ENCODE assay signal across 19 cellular contexts in genomic region chr7:153934629-153935028, GRCh38.
DNase-seq lines count a peak whose midpoint lies in the region; ATAC-seq and TF ChIP-seq lines count a peak whose summit lies in the region.
"Had no signal": no experiment of that assay in that cellular context is flagged by ENCODE, and none has a peak within 500 bp of the region (broad histone marks: within the 10 kb centered on the region; RNA-seq: fewer than 3 reads in every experiment).

No MANE protein-coding gene starts in this region.

- H3K79me2 ChIP-seq in SK-N-SH (ENCODE audit: insufficient read depth) = no peaks in the 10 kb centered on the region

- no peak for TF ChIP-seq POLR2A in Peyer's patch (IDR thresholded peaks at IDR 0.05)

- 11% methylated on average over 10 of the region's 10 CpGs for WGBS in SK-N-SH (ENCODE audit: low lambda C conversion rate)

- TF ChIP-seq RAD21 in SK-N-SH (IDR thresholded peaks at IDR 0.05; ENCODE audit: low read length) = no peak

- no peaks in the 10 kb centered on the region for H3K36me3 ChIP-seq in SK-N-SH (replicated peaks in 1 of 2; ENCODE audit: control insufficient read depth in 1 of 2, insufficient read depth in 2 of 2, low read length in 1 of 2)
- no peaks in the 10 kb centered on the region for H3K36me3 ChIP-seq in endocrine pancreas (ENCODE audit: control insufficient read depth, insufficient read depth, low read length)
- H3K36me3 ChIP-seq in Peyer's patch = no peaks in the 10 kb centered on the region
- H3K36me3 ChIP-seq: BLaER1, SJSA1 had no signal

- CTCF ChIA-PET in SK-N-SH (lab: Yijun Ruan, JAX) = interaction anchor here (0.6 to 1.9 kb wide), 3 partner anchors 9 to 60 kb away, joined by 3 to 8 read pairs (median 3); no protein-coding TSS in a partner anchor

- ATAC-seq in SK-N-SH treated with all-trans-retinoic acid at 6 μM for 48 hours (no peak; the same call in 2 of the 3 replicates), HG02852 (IDR thresholded peaks at IDR 0.05; ENCODE audit: unreplicated experiment) (no peak)
- ATAC-seq: A549 had no signal

- H3K4me3 ChIP-seq in SK-N-SH (ENCODE audit: low read depth in 2 of 2, low read length in 1 of 2) = no peak overlapping the region
- peak overlapping the region; percentile 11 for H3K4me3 ChIP-seq in endocrine pancreas (ENCODE audit: control insufficient read depth, insufficient read depth, low read length)
- no peak overlapping the region for H3K4me3 ChIP-seq in Peyer's patch
- H3K4me3 ChIP-seq: A549, BLaER1, PC-9, SJSA1 had no signal

- H3K9ac ChIP-seq in SK-N-SH (no peak overlapping the region), endocrine pancreas (ENCODE audit: control insufficient read depth, insufficient read depth, low read length) (no peak overlapping the region)
- H3K9ac ChIP-seq: BLaER1 had no signal

- H3F3A ChIP-seq in SK-N-SH (replicated peaks; ENCODE audit: insufficient read depth) = no peaks in the 10 kb centered on the region

- DNase-seq in SK-N-SH (peak; percentile 80), NCI-H345 (lab: John Stamatoyannopoulos, UW) (peak; percentile 43), Peyer's patch (no peak)
- no peak for DNase-seq in effector CD8-positive, alpha-beta T cell (lab: John Stamatoyannopoulos, UW)
- DNase-seq: CD4-positive, alpha-beta memory T cell; DMS79; KG1; NCI-H1436; NCI-H2029 treated with DMSO at 0.1 percent for 48 hours; NCI-H510A treated with DMSO at 0.1 percent for 48 hours; NCI-H82; PC-9; SW 1271 had no signal

- TF ChIP-seq EP300 in SK-N-SH (IDR thresholded peaks at IDR 0.05; ENCODE audit: borderline replicate concordance in 1 of 2, low read depth in 1 of 2, low read length in 1 of 2) = no peak

- H3K27me3 ChIP-seq in SK-N-SH (ENCODE audit: insufficient read depth) (no peaks in the 10 kb centered on the region), endocrine pancreas (ENCODE audit: control insufficient read depth, insufficient read depth, low read length) (no peaks in the 10 kb centered on the region), Peyer's patch (no peaks in the 10 kb centered on the region)
- H3K27me3 ChIP-seq: BLaER1, SJSA1 had no signal

- peak overlapping the region in 1 of 2 experiments; percentile 76; a peak in 2 of 4 replicates for H3K27ac ChIP-seq in SK-N-SH (ENCODE audit: low read depth in 2 of 2, low read length in 1 of 2)
- H3K27ac ChIP-seq in Peyer's patch = no peak overlapping the region
- H3K27ac ChIP-seq: A549, BLaER1, PC-9, SJSA1 had no signal

- no peaks in the 10 kb centered on the region for H4K20me1 ChIP-seq in SK-N-SH (ENCODE audit: insufficient read depth)
- H4K20me1 ChIP-seq: BLaER1 had no signal

- no peaks in the 10 kb centered on the region for H3K9me3 ChIP-seq in SK-N-SH
- H3K9me3 ChIP-seq in endocrine pancreas (ENCODE audit: control insufficient read depth, low read length) = no peaks in the 10 kb centered on the region
- H3K9me3 ChIP-seq in Peyer's patch = no peaks in the 10 kb centered on the region
- H3K9me3 ChIP-seq: A549, BLaER1 had no signal

- H3K9me2 ChIP-seq in SK-N-SH = no peaks in the 10 kb centered on the region

- POLR2A ChIA-PET in SK-N-SH (lab: Yijun Ruan, JAX) = no interaction called here

- H2AFZ ChIP-seq in SK-N-SH (ENCODE audit: low read depth) = no peak overlapping the region
- H2AFZ ChIP-seq: PC-9 had no signal

- TF ChIP-seq CTCF in SK-N-SH (IDR thresholded peaks at IDR 0.05) = no peak
- TF ChIP-seq CTCF in Peyer's patch (IDR thresholded peaks at IDR 0.05) = no peak

- H3K4me2 ChIP-seq in SK-N-SH = no peak overlapping the region
- H3K4me2 ChIP-seq: A549, BLaER1, PC-9 had no signal

- H3K4me1 ChIP-seq in SK-N-SH (ENCODE audit: control insufficient read depth in 1 of 2, insufficient read depth in 2 of 2, low read depth in 1 of 2, low read length in 1 of 2) = peaks cover 0 to 31% of the 10 kb centered on the region in 2 experiments; a peak in 2 of 4 replicates
- H3K4me1 ChIP-seq in endocrine pancreas (ENCODE audit: control insufficient read depth, insufficient read depth, low read length) = no peaks in the 10 kb centered on the region
- H3K4me1 ChIP-seq in Peyer's patch = no peaks in the 10 kb centered on the region
- H3K4me1 ChIP-seq: A549, BLaER1, SJSA1 had no signal

TF ChIP-seq in SK-N-SH, 30 proteins besides CTCF, POLR2A, EP300 and RAD21 (continues in another document):
- no peak for TF ChIP-seq TAF1 (IDR thresholded peaks at IDR 0.05; ENCODE audit: borderline replicate concordance, low read depth, low read length)
- TF ChIP-seq POLR2AphosphoS5 (IDR thresholded peaks at IDR 0.05; ENCODE audit: low read depth, low read length) = no peak
- TF ChIP-seq FOXJ3 (CRISPR knock-in tag; IDR thresholded peaks at IDR 0.05) = peak; percentile 80
- TF ChIP-seq YY1 (IDR thresholded peaks at IDR 0.05; ENCODE audit: low read depth) = no peak
- TF ChIP-seq GATA2 (CRISPR knock-in tag; IDR thresholded peaks at IDR 0.05) = peak; percentile 33; the same call in 1 of the 2 replicates
- TF ChIP-seq, protein P1, sequence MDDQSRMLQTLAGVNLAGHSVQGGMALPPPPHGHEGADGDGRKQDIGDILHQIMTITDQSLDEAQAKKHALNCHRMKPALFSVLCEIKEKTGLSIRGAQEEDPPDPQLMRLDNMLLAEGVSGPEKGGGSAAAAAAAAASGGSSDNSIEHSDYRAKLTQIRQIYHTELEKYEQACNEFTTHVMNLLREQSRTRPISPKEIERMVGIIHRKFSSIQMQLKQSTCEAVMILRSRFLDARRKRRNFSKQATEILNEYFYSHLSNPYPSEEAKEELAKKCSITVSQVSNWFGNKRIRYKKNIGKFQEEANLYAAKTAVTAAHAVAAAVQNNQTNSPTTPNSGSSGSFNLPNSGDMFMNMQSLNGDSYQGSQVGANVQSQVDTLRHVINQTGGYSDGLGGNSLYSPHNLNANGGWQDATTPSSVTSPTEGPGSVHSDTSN (IDR thresholded peaks at IDR 0.05) = no peak
- TF ChIP-seq TEAD4 (IDR thresholded peaks at IDR 0.05; ENCODE audit: borderline replicate concordance, insufficient read depth) = no peak

TF ChIP-seq in SK-N-SH treated with all-trans-retinoic acid at 6 μM for 48 hours, 23 proteins besides CTCF, POLR2A, EP300 and RAD21:
- TF ChIP-seq OSR1 (CRISPR knock-in tag; IDR thresholded peaks at IDR 0.05) (no peak), SNAI2 (CRISPR knock-in tag; IDR thresholded peaks at IDR 0.05) (no peak), ZNF8 (CRISPR knock-in tag; IDR thresholded peaks at IDR 0.05) (no peak), PATZ1 (CRISPR knock-in tag; IDR thresholded peaks at IDR 0.05; ENCODE audit: borderline replicate concordance) (no peak), ESRRG (CRISPR knock-in tag; IDR thresholded peaks at IDR 0.05) (no peak), GLIS3 (CRISPR knock-in tag; IDR thresholded peaks at IDR 0.05) (no peak), CREB5 (CRISPR knock-in tag; IDR thresholded peaks at IDR 0.05; ENCODE audit: low read depth) (no peak), ARNTL (CRISPR knock-in tag; IDR thresholded peaks at IDR 0.05; ENCODE audit: borderline replicate concordance, low read depth) (no peak)

Comparison
In these comparisons a context has a peak if more than half of its experiments do, and no peak if none do; other contexts are left out.
1. DNase-seq: peak in SK-N-SH (single experiment) and NCI-H345 (single experiment); none in Peyer's patch (0 of 3) and effector CD8-positive, alpha-beta T cell (single experiment).